In the genomic region with DNA sequence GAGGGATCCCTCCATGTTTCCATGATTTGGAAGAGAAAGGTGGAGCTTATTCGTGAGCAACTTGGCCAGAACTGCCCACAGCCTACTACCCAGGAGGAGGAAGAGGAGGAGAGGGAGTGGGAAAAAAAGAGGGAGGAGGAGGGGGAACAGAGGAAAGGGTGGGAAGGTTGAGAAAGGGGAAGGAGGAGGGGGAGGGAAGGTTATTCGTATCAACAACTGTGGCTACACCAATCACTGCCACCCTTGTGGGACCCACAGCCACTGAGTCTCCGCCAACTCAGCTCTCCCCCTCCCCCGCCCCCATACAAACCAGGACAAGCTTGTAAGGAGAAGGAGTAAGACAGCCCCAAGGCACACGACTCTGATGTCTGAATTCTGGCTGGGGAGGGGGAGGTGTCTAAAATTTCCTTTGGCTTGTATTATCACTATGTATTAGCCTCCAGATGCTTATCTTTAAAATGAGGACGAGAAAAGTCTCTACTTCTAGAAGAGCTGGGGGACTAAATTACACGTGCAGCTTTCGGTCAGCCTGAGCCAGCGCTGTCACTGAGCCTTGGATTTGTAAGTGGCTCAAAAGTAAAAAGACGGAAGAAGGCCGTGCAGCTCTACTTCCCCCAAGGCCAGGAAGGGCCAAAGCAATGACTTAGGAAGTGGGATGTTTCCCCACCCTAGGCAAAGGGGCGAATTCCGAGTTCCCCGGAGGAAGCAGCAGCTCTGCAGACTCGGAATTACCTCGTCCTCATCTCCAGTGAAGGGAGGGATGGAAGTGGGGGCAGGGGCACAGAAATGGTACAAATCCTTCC, we compare ENCODE assay signal across 8 cellular contexts. TPM values are rescaled to one million over a fixed set of nuclear protein-coding genes. Genes with fewer than 3 reads are reported as not detected.
DNase-seq lines count a peak whose midpoint lies in the region; ATAC-seq and TF ChIP-seq lines count a peak whose summit lies in the region.

No MANE protein-coding gene starts in this region.

- H3K4me2 ChIP-seq in osteoblast (ENCODE audit: insufficient read depth, low read length): peak overlapping the region; percentile 99

- TF ChIP-seq CTCF in AG04449 (IDR thresholded peaks at IDR 0.05; ENCODE audit: insufficient read depth, low read length, missing control alignments) (no peak), foreskin fibroblast (IDR thresholded peaks at IDR 0.05; ENCODE audit: low read depth, low read length) (no peak), osteoblast (IDR thresholded peaks at IDR 0.05; ENCODE audit: extremely low read depth, low read depth, low read length) (no peak)

- peaks cover 56% of the 10 kb centered on the region for H3K4me1 Mint-ChIP-seq in activated CD4-positive, alpha-beta memory T cell treated with anti-CD3 and anti-CD28 coated beads for 36 hours (ENCODE audit: low read depth)

- H3K27ac ChIP-seq in osteoblast (ENCODE audit: low read depth, low read length): peak overlapping the region; percentile 82

- no peaks in the 10 kb centered on the region for H3K9me3 ChIP-seq in osteoblast (ENCODE audit: low read depth, low read length)

- intact Hi-C loops in activated CD4-positive, alpha-beta memory T cell treated with anti-CD3 and anti-CD28 coated beads for 36 hours (cut with micrococcal nuclease): loop anchor here (1.0 to 10.0 kb wide), 6 partner anchors 15 to 557 kb away; a partner anchor contains a TSS

- CTCF ChIA-PET in AG04449 (lab: Yijun Ruan, JAX): interaction anchor here (0.8 to 2.2 kb wide), 11 partner anchors 10 to 113 kb away, joined by 3 to 11 read pairs (median 4); no protein-coding TSS in a partner anchor
- CTCF ChIA-PET in activated CD4-positive, alpha-beta memory T cell treated with anti-CD3 and anti-CD28 coated beads for 36 hours (lab: Charles Lee): interaction anchor here (0.7 to 2.5 kb wide), 16 partner anchors 13 to 385 kb away, joined by 3 to 11 read pairs (median 5); a partner anchor contains a TSS

- peaks cover 7% of the 10 kb centered on the region for H3K27me3 ChIP-seq in osteoblast (ENCODE audit: insufficient read depth, low read length)

- peaks cover 4% of the 10 kb centered on the region for H3K36me3 ChIP-seq in osteoblast (ENCODE audit: insufficient read depth, low read length)

- peak overlapping the region; percentile 60 for H2AFZ ChIP-seq in osteoblast (ENCODE audit: low read length)

- peak overlapping the region; percentile 92 for H3K4me3 Mint-ChIP-seq in activated CD4-positive, alpha-beta memory T cell treated with anti-CD3 and anti-CD28 coated beads for 36 hours

- no peaks in the 10 kb centered on the region for H3K27me3 Mint-ChIP-seq in activated CD4-positive, alpha-beta memory T cell treated with anti-CD3 and anti-CD28 coated beads for 36 hours

- H3K79me2 ChIP-seq in osteoblast (ENCODE audit: insufficient read depth, low read length): peaks cover 65% of the 10 kb centered on the region

- DNase-seq in AG04449 (ENCODE audit: low read depth, low spot score) (no peak), HT-29 (ENCODE audit: low spot score) (peak; percentile 24), foreskin fibroblast (peak in 1 of 2 donors; percentile 58), osteoblast (ENCODE audit: insufficient read length, low spot score, missing footprints) (peak; percentile 79), T1000 (lab: John Stamatoyannopoulos, UW) (no peak), kidney glomerular epithelial cell (lab: John Stamatoyannopoulos, UW) (no peak)
- DNase-seq in activated CD4-positive, alpha-beta memory T cell treated with anti-CD3 and anti-CD28 coated beads for 36 hours: peak; percentile 61

- peaks cover 42% of the 10 kb centered on the region for H4K20me1 ChIP-seq in osteoblast (ENCODE audit: insufficient read depth, low read length)

- ATAC-seq in GM21529 (IDR thresholded peaks at IDR 0.05; ENCODE audit: unreplicated experiment): no peak

- H3K36me3 Mint-ChIP-seq in activated CD4-positive, alpha-beta memory T cell treated with anti-CD3 and anti-CD28 coated beads for 36 hours: peaks cover 22% of the 10 kb centered on the region

- peaks cover 37% of the 10 kb centered on the region for H3K4me1 ChIP-seq in osteoblast (ENCODE audit: insufficient read depth, low read length)

- H3K4me3 ChIP-seq in AG04449 (ENCODE audit: low read depth, low read length): peak overlapping the region; percentile 90
- peak overlapping the region; percentile 67 to 96 for H3K4me3 ChIP-seq in foreskin fibroblast (ENCODE audit: low read depth in 1 of 2, low read length in 2 of 2)
- H3K4me3 ChIP-seq in osteoblast (ENCODE audit: insufficient read depth, low read length): peak overlapping the region; percentile 91

- H3K9me3 Mint-ChIP-seq in activated CD4-positive, alpha-beta memory T cell treated with anti-CD3 and anti-CD28 coated beads for 36 hours: peaks cover 3% of the 10 kb centered on the region

- peak overlapping the region; percentile 86 for H3K27ac Mint-ChIP-seq in activated CD4-positive, alpha-beta memory T cell treated with anti-CD3 and anti-CD28 coated beads for 36 hours

- POLR2A ChIA-PET in AG04449 (lab: Yijun Ruan, JAX): interaction anchor here (0.6 to 1.0 kb wide), 2 partner anchors 19 to 66 kb away, joined by 3 read pairs; no protein-coding TSS in a partner anchor
- POLR2A ChIA-PET in activated CD4-positive, alpha-beta memory T cell treated with anti-CD3 and anti-CD28 coated beads for 36 hours (lab: Charles Lee): interaction anchor here (0.9 to 3.5 kb wide), 8 partner anchors 10 to 105 kb away, joined by 3 to 27 read pairs (median 4); a partner anchor contains a TSS

RNA-seq across cellular contexts. Expression of a gene that starts 1.0 kb away (rescaled TPM):
- total RNA-seq in HT-29 (2014; rRNA removed; shearing (Covaris generic)): 86.3 and 91.6 TPM in 2 replicates
- 100 to 1,000 TPM; 247 to 252 TPM for total RNA-seq in activated CD4-positive, alpha-beta memory T cell treated with anti-CD3 and anti-CD28 coated beads for 36 hours
- total RNA-seq in osteoblast: 150 and 154 TPM in 2 replicates

Comparison
In these comparisons a context has a peak if more than half of its experiments do, and no peak if none do; other contexts are left out.
1. DNase-seq: peak in HT-29 (single experiment), activated CD4-positive, alpha-beta memory T cell treated with anti-CD3 and anti-CD28 coated beads for 36 hours (single experiment) and osteoblast (single experiment); none in AG04449 (single experiment), T1000 (single experiment) and kidney glomerular epithelial cell (single experiment).
2. Peak in every context shown above with its lines, with median percentiles within 50 percentile points of each other: H3K4me3 ChIP-seq.